Comparison of ENCODE assay signal across 15 cellular contexts in the genomic region with DNA sequence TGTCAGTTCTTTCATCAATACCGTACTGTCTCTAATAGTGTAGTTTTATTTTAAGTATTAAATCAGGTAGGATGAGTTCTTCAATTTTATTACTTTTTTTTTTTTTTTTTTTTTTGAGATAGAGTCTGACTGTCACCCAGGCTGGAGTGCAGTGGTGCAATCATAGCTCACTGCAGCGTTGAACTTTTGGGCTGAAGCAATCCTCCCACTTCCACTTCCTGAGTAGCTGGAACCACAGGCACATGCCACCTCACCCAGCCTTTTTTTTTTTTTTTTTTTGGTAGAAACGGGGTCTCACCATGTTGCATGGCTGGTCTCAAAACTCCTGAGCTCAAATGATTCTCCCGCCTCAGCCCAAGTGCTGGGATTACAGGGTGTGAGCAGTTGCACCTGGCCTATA. TPM values are rescaled to one million over a fixed set of nuclear protein-coding genes. Genes with fewer than 3 reads are reported as not detected.
DNase-seq lines count a peak whose midpoint lies in the region; ATAC-seq and TF ChIP-seq lines count a peak whose summit lies in the region.
"Had no signal": no experiment of that assay in that cellular context is flagged by ENCODE, and none has a peak within 500 bp of the region (broad histone marks: within the 10 kb centered on the region; RNA-seq: fewer than 3 reads in every experiment).

No MANE protein-coding gene starts in this region.

- no peaks in the 10 kb centered on the region for H3K27me3 ChIP-seq in spleen (replicated peaks in 1 of 7)
- H3K27me3 ChIP-seq: tibial artery had no signal

- H3K4me1 ChIP-seq in spleen, result peaks cover 0 to 10% (median 0%) of the 10 kb centered on the region in 6 donors
- H3K4me1 ChIP-seq: parathyroid adenoma, tibial artery had no signal

- peak; percentile 47 for DNase-seq in activated naive CD4-positive, alpha-beta T cell treated with anti-CD3 and anti-CD28 coated beads, Interleukin-2, amount 10 ng/mL, durations not matched to agents 7 days and 5 days
- DNase-seq in activated naive CD4-positive, alpha-beta T cell treated with Interleukin-2 at 50 U/mL for 16 hours, result no peak
- peak; percentile 67 to 85 for DNase-seq in NOMO-1 (lab: John Stamatoyannopoulos, UW; ENCODE audit: unreplicated experiment in 2 of 2)
- peak; percentile 24 for DNase-seq in activated CD4-positive, alpha-beta memory T cell treated with anti-CD3 and anti-CD28 coated beads, Interleukin-2, amount 10 ng/mL, durations not matched to agents 7 days and 5 days
- peak; percentile 28 for DNase-seq in spleen
- no peak for DNase-seq in NCI-H1048 (lab: John Stamatoyannopoulos, UW)
- DNase-seq in RPMI8226, result no peak
- DNase-seq: DMS53, midbrain, MM.1S, NCI-H2171 treated with DMSO at 0.1 percent for 48 hours, tibial artery had no signal

- H3K27me3 Mint-ChIP-seq in activated naive CD4-positive, alpha-beta T cell treated with anti-CD3 and anti-CD28 coated beads, Interleukin-2, amount 10 ng/mL, durations not matched to agents 7 days and 5 days, result peaks cover 24% of the 10 kb centered on the region
- H3K27me3 Mint-ChIP-seq in activated CD4-positive, alpha-beta memory T cell treated with anti-CD3 and anti-CD28 coated beads, Interleukin-2, amount 10 ng/mL, durations not matched to agents 7 days and 5 days, result peaks cover 12% of the 10 kb centered on the region
- H3K27me3 Mint-ChIP-seq: activated naive CD4-positive, alpha-beta T cell treated with anti-CD3 and anti-CD28 coated beads, Interleukin-2, amount 50 U/mL, for 24 hours had no signal

- no peak overlapping the region for H3K27ac ChIP-seq in spleen
- H3K27ac ChIP-seq: parathyroid adenoma, tibial artery had no signal

- H3K4me3 Mint-ChIP-seq in activated naive CD4-positive, alpha-beta T cell treated with anti-CD3 and anti-CD28 coated beads, Interleukin-2, amount 10 ng/mL, durations not matched to agents 7 days and 5 days, result no peak overlapping the region
- no peak overlapping the region for H3K4me3 Mint-ChIP-seq in activated CD4-positive, alpha-beta memory T cell treated with anti-CD3 and anti-CD28 coated beads, Interleukin-2, amount 10 ng/mL, durations not matched to agents 7 days and 5 days
- H3K4me3 Mint-ChIP-seq: activated naive CD4-positive, alpha-beta T cell treated with anti-CD3 and anti-CD28 coated beads, Interleukin-2, amount 50 U/mL, for 24 hours had no signal

- H3K9me3 ChIP-seq in spleen, result peaks cover 0 to 23% (median 10%) of the 10 kb centered on the region in 8 donors

- TF ChIP-seq POLR2A in spleen (IDR thresholded peaks at IDR 0.05), result no peak

- POLR2A ChIA-PET in activated CD4-positive, alpha-beta memory T cell treated with anti-CD3 and anti-CD28 coated beads, Interleukin-2, amount 10 ng/mL, durations not matched to agents 7 days and 5 days (lab: Charles Lee), result no interaction called here

- peaks cover 9% of the 10 kb centered on the region for H3K4me1 Mint-ChIP-seq in activated naive CD4-positive, alpha-beta T cell treated with anti-CD3 and anti-CD28 coated beads, Interleukin-2, amount 10 ng/mL, durations not matched to agents 7 days and 5 days
- peaks cover 4% of the 10 kb centered on the region for H3K4me1 Mint-ChIP-seq in activated CD4-positive, alpha-beta memory T cell treated with anti-CD3 and anti-CD28 coated beads, Interleukin-2, amount 10 ng/mL, durations not matched to agents 7 days and 5 days

- ATAC-seq in HG03571 (IDR thresholded peaks at IDR 0.05; ENCODE audit: unreplicated experiment), result no peak

- intact Hi-C loops in spleen (cut with DNase I; ENCODE audit: low total_unique reads), result no loop called here

- no peak for TF ChIP-seq CTCF in spleen (IDR thresholded peaks at IDR 0.05 in 8 of 11, conservative IDR thresholded peaks at IDR 0.05 in 3 of 11)

- CTCF ChIA-PET in activated naive CD4-positive, alpha-beta T cell treated with anti-CD3 and anti-CD28 coated beads, Interleukin-2, amount 10 ng/mL, durations not matched to agents 7 days and 5 days (lab: Charles Lee), result no interaction called here
- CTCF ChIA-PET in activated CD4-positive, alpha-beta memory T cell treated with anti-CD3 and anti-CD28 coated beads, Interleukin-2, amount 10 ng/mL, durations not matched to agents 7 days and 5 days (lab: Charles Lee), result interaction anchor here (0.6 to 0.9 kb wide), 9 partner anchors 41 to 935 kb away, joined by 3 to 6 read pairs (median 3); no protein-coding TSS in a partner anchor

- no peaks in the 10 kb centered on the region for H3K36me3 ChIP-seq in spleen
- H3K36me3 ChIP-seq: tibial artery had no signal

- H3K36me3 Mint-ChIP-seq in activated naive CD4-positive, alpha-beta T cell treated with anti-CD3 and anti-CD28 coated beads, Interleukin-2, amount 10 ng/mL, durations not matched to agents 7 days and 5 days, result peaks cover 1% of the 10 kb centered on the region
- H3K36me3 Mint-ChIP-seq in activated CD4-positive, alpha-beta memory T cell treated with anti-CD3 and anti-CD28 coated beads, Interleukin-2, amount 10 ng/mL, durations not matched to agents 7 days and 5 days (ENCODE audit: low read depth), result peaks cover 2% of the 10 kb centered on the region

- peaks cover 5% of the 10 kb centered on the region for H3K9me3 Mint-ChIP-seq in activated naive CD4-positive, alpha-beta T cell treated with anti-CD3 and anti-CD28 coated beads, Interleukin-2, amount 10 ng/mL, durations not matched to agents 7 days and 5 days
- peaks cover 4% of the 10 kb centered on the region for H3K9me3 Mint-ChIP-seq in activated CD4-positive, alpha-beta memory T cell treated with anti-CD3 and anti-CD28 coated beads, Interleukin-2, amount 10 ng/mL, durations not matched to agents 7 days and 5 days

- no peak overlapping the region for H3K27ac Mint-ChIP-seq in activated naive CD4-positive, alpha-beta T cell treated with anti-CD3 and anti-CD28 coated beads, Interleukin-2, amount 10 ng/mL, durations not matched to agents 7 days and 5 days
- no peak overlapping the region for H3K27ac Mint-ChIP-seq in activated CD4-positive, alpha-beta memory T cell treated with anti-CD3 and anti-CD28 coated beads, Interleukin-2, amount 10 ng/mL, durations not matched to agents 7 days and 5 days
- H3K27ac Mint-ChIP-seq: activated naive CD4-positive, alpha-beta T cell treated with anti-CD3 and anti-CD28 coated beads, Interleukin-2, amount 50 U/mL, for 24 hours had no signal

- no peak overlapping the region for H3K4me3 ChIP-seq in spleen
- H3K4me3 ChIP-seq: tibial artery had no signal

- 31 to 52% (median 43%) methylated on average over 4 of the region's 4 CpGs for WGBS in spleen, 5 donors

RNA-seq across cellular contexts. Expression of gene INAVA, which starts 44.3 kb away (rescaled TPM):
- total RNA-seq in activated CD4-positive, alpha-beta memory T cell treated with anti-CD3 and anti-CD28 coated beads, Interleukin-2, amount 10 ng/mL, durations not matched to agents 7 days and 5 days, result under 1 TPM in 1 of 2 experiments, not detected in 1; 0.45 TPM
- total RNA-seq in spleen, result 1 to 10 TPM in 1 of 7 donors, under 1 TPM in 3, not detected in 3; 0.32 to 1.4 (median 0.72) TPM
- under 1 TPM; 0.39 to 0.42 (median 0.39) TPM for polyA plus RNA-seq in spleen

Comparison
In these comparisons a context has a peak if more than half of its experiments do, and no peak if none do; other contexts are left out.
1. DNase-seq: peak in activated naive CD4-positive, alpha-beta T cell treated with anti-CD3 and anti-CD28 coated beads, Interleukin-2, amount 10 ng/mL, durations not matched to agents 7 days and 5 days (single experiment), NOMO-1 (2 of 2), activated CD4-positive, alpha-beta memory T cell treated with anti-CD3 and anti-CD28 coated beads, Interleukin-2, amount 10 ng/mL, durations not matched to agents 7 days and 5 days (single experiment) and spleen (single experiment); none in activated naive CD4-positive, alpha-beta T cell treated with Interleukin-2 at 50 U/mL for 16 hours (single experiment), NCI-H1048 (single experiment) and RPMI8226 (single experiment).